Comparison of ENCODE assay signal across 1 cellular context in the genomic region with DNA sequence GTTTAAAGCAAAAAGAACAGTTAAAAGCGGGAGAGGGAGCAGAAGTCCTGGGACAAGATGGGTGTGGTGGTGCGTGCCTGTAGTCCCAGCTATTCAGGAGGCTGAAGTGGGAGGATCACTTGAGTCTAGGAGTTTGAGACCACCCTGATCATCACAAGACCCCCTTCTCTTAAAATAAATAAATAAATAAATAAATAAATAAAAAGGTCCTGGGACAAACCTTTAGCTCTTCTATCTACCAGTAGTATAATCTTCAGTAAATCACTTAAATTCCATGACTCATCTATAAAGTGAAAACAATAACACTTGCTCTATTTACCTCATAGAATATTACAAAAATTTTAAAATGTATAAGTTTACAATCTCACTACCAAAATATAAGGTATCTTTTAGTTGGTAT.
TF ChIP-seq lines count a peak whose summit lies in the region.

No MANE protein-coding gene starts in this region.

TF ChIP-seq in HEK293, 187 proteins besides CTCF, POLR2A, EP300 and RAD21 (continued from another document):
- TF ChIP-seq, protein P1, sequence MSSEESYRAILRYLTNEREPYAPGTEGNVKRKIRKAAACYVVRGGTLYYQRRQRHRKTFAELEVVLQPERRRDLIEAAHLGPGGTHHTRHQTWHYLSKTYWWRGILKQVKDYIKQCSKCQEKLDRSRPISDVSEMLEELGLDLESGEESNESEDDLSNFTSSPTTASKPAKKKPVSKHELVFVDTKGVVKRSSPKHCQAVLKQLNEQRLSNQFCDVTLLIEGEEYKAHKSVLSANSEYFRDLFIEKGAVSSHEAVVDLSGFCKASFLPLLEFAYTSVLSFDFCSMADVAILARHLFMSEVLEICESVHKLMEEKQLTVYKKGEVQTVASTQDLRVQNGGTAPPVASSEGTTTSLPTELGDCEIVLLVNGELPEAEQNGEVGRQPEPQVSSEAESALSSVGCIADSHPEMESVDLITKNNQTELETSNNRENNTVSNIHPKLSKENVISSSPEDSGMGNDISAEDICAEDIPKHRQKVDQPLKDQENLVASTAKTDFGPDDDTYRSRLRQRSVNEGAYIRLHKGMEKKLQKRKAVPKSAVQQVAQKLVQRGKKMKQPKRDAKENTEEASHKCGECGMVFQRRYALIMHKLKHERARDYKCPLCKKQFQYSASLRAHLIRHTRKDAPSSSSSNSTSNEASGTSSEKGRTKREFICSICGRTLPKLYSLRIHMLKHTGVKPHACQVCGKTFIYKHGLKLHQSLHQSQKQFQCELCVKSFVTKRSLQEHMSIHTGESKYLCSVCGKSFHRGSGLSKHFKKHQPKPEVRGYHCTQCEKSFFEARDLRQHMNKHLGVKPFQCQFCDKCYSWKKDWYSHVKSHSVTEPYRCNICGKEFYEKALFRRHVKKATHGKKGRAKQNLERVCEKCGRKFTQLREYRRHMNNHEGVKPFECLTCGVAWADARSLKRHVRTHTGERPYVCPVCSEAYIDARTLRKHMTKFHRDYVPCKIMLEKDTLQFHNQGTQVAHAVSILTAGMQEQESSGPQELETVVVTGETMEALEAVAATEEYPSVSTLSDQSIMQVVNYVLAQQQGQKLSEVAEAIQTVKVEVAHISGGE (tag by site-specific recombination; conservative IDR thresholded peaks at IDR 0.05; ENCODE audit: low read depth): peak; percentile 35; the same call in 1 of the 2 replicates
- TF ChIP-seq ZNF654 (tag by site-specific recombination; IDR thresholded peaks at IDR 0.05; ENCODE audit: low read depth): 0 out of 2 replicates have a peak, but pooled peaks have one; percentile 10
- no peak for TF ChIP-seq ZNF629 (tag by site-specific recombination; IDR thresholded peaks at IDR 0.05)
- TF ChIP-seq, protein P2, sequence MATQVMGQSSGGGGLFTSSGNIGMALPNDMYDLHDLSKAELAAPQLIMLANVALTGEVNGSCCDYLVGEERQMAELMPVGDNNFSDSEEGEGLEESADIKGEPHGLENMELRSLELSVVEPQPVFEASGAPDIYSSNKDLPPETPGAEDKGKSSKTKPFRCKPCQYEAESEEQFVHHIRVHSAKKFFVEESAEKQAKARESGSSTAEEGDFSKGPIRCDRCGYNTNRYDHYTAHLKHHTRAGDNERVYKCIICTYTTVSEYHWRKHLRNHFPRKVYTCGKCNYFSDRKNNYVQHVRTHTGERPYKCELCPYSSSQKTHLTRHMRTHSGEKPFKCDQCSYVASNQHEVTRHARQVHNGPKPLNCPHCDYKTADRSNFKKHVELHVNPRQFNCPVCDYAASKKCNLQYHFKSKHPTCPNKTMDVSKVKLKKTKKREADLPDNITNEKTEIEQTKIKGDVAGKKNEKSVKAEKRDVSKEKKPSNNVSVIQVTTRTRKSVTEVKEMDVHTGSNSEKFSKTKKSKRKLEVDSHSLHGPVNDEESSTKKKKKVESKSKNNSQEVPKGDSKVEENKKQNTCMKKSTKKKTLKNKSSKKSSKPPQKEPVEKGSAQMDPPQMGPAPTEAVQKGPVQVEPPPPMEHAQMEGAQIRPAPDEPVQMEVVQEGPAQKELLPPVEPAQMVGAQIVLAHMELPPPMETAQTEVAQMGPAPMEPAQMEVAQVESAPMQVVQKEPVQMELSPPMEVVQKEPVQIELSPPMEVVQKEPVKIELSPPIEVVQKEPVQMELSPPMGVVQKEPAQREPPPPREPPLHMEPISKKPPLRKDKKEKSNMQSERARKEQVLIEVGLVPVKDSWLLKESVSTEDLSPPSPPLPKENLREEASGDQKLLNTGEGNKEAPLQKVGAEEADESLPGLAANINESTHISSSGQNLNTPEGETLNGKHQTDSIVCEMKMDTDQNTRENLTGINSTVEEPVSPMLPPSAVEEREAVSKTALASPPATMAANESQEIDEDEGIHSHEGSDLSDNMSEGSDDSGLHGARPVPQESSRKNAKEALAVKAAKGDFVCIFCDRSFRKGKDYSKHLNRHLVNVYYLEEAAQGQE (tag by site-specific recombination; IDR thresholded peaks at IDR 0.05): 0 out of 2 replicates have a peak, but pooled peaks have one; percentile 23
- peak; percentile 75; the same call in 1 of the 2 replicates for TF ChIP-seq ZNF394 (tag by site-specific recombination; IDR thresholded peaks at IDR 0.05; ENCODE audit: borderline replicate concordance)
- TF ChIP-seq, protein P3, sequence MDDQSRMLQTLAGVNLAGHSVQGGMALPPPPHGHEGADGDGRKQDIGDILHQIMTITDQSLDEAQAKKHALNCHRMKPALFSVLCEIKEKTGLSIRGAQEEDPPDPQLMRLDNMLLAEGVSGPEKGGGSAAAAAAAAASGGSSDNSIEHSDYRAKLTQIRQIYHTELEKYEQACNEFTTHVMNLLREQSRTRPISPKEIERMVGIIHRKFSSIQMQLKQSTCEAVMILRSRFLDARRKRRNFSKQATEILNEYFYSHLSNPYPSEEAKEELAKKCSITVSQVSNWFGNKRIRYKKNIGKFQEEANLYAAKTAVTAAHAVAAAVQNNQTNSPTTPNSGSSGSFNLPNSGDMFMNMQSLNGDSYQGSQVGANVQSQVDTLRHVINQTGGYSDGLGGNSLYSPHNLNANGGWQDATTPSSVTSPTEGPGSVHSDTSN (CRISPR knock-in tag; IDR thresholded peaks at IDR 0.05): no peak
- peak; percentile 56; the same call in 1 of the 2 replicates for TF ChIP-seq ZNF426 (tag by site-specific recombination; IDR thresholded peaks at IDR 0.05)
